26 cellular contexts compared by ENCODE assay signal in the genomic region with DNA sequence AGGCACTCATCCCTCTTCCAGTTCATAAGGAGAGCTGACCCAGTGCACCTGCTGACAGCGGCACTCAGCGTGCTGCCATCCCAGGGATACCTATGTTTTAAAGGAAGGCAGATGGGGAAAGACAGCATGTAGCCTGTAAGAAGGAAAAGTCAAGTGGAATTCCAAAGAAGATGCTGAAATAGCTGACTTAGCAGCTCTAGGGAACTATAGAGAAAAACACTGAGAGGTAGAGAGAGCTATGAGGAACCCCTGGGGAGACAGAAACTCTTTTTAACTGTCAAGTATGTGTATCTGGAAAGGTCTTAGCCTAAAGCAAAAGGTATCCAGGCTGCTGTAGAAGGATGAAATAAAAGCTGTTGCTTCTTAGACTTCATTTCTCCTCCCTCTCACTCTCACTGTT.
"Had no signal": no experiment of that assay in that cellular context is flagged by ENCODE, and none has a peak within 500 bp of the region (broad histone marks: within the 10 kb centered on the region; RNA-seq: fewer than 3 reads in every experiment).

No MANE protein-coding gene starts in this region.

- H3K27me3 ChIP-seq: adrenal gland, body of pancreas, foreskin keratinocyte, suprapubic skin, tibial nerve had no signal

- FAIRE-seq: colon, islet of Langerhans, TTC549 had no signal

- ATAC-seq: activated CD8-positive, alpha-beta T cell treated with anti-CD3 and anti-CD28 coated beads for 36 hours; body of pancreas; foreskin keratinocyte had no signal

- H3K27ac ChIP-seq: adrenal gland, body of pancreas, esophagus muscularis mucosa, foreskin keratinocyte, suprapubic skin, VCaP had no signal

- H3K27ac Mint-ChIP-seq: activated CD4-positive, alpha-beta T cell treated with anti-CD3 and anti-CD28 coated beads, Interleukin-2, amount 10 ng/mL, durations not matched to agents 24 days and 14 days; activated CD8-positive, alpha-beta T cell treated with anti-CD3 and anti-CD28 coated beads for 36 hours; activated naive CD8-positive, alpha-beta T cell; nephron; T-helper 1 cell treated with Interleukin-12 subunit alpha and Interleukin-12 subunit beta and Interleukin-4 antibody, amounts not matched to agents 30 μg/mL and 1 μg/mL, for 36 hours had no signal

- H3K4me1 Mint-ChIP-seq: nephron had no signal

- H3K4me3 ChIP-seq: adrenal gland, body of pancreas, esophagus muscularis mucosa, suprapubic skin, tibial nerve had no signal

- H3K27me3 Mint-ChIP-seq: activated CD4-positive, alpha-beta T cell treated with anti-CD3 and anti-CD28 coated beads, Interleukin-2, amount 10 ng/mL, durations not matched to agents 24 days and 14 days; activated CD8-positive, alpha-beta T cell treated with anti-CD3 and anti-CD28 coated beads for 36 hours; activated naive CD8-positive, alpha-beta T cell had no signal

- H3K36me3 ChIP-seq: adrenal gland, esophagus muscularis mucosa, suprapubic skin, tibial nerve had no signal

- H3K4me1 ChIP-seq: adrenal gland, body of pancreas, foreskin keratinocyte, tibial nerve had no signal

- DNase-seq: activated CD4-positive, CD25-positive, alpha-beta regulatory T cell treated with anti-CD3 and anti-CD28 coated beads, Interleukin-2, amount 50 U/mL, for 72 hours; activated CD8-positive, alpha-beta T cell treated with anti-CD3 and anti-CD28 coated beads for 36 hours; activated naive CD4-positive, alpha-beta T cell; activated T-cell treated with anti-CD3 and anti-CD28 coated beads, Interleukin-2, amount 50 U/mL, for 48 hours; adrenal gland; aorta; body of pancreas; dermis blood vessel endothelial cell; effector CD4-positive, alpha-beta T cell; foreskin keratinocyte; left ventricle myocardium superior; stimulated activated CD4-positive, alpha-beta T cell treated with anti-CD3 and anti-CD28 coated beads, Interleukin-15, amount 100 ng/mL, for 24 hours; stimulated activated CD4-positive, alpha-beta T cell treated with anti-CD3 and anti-CD28 coated beads, Interleukin-2, amount 100 ng/mL, for 24 hours; stimulated activated naive CD4-positive, alpha-beta T cell; T-helper 9 cell had no signal

- H3K9me3 ChIP-seq: adrenal gland, body of pancreas, suprapubic skin had no signal

- H3K4me3 Mint-ChIP-seq: activated CD4-positive, alpha-beta T cell treated with anti-CD3 and anti-CD28 coated beads, Interleukin-2, amount 10 ng/mL, durations not matched to agents 24 days and 14 days; activated CD8-positive, alpha-beta T cell treated with anti-CD3 and anti-CD28 coated beads for 36 hours; activated naive CD8-positive, alpha-beta T cell; nephron; T-helper 1 cell treated with Interleukin-12 subunit alpha and Interleukin-12 subunit beta and Interleukin-4 antibody, amounts not matched to agents 30 μg/mL and 1 μg/mL, for 36 hours had no signal
